8 cellular contexts compared by ENCODE assay signal in the genomic region with DNA sequence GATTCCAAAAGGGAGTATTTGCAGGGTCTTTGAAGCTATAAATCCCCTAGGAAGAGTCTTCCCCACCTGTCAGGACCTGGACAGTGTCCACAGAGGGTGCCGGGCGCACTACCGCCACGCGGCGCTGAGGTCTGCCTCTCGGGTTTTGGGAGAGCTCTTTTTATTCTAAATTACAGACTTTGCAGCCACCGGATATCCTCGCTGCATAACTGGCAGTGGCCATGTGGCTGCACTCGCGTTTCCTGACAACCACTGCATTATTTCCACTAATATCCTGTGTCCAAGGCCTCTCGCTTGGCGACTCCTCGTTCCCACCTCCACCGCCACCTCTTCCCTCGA. TPM values are rescaled to one million over a fixed set of nuclear protein-coding genes. Genes with fewer than 3 reads are reported as not detected.
DNase-seq lines count a peak whose midpoint lies in the region; ATAC-seq and TF ChIP-seq lines count a peak whose summit lies in the region.

No MANE protein-coding gene starts in this region.

- H3K9me3 Mint-ChIP-seq in stimulated activated naive B cell treated with anti-CD40 and anti-IgM and Interleukin-4, amounts not matched to agents 10 μg/mL and 1 μg/mL and 100 μg/mL, for 72 hours = no peaks in the 10 kb centered on the region

- no peaks in the 10 kb centered on the region for H3K9me3 ChIP-seq in colonic mucosa

- peak overlapping the region; percentile 84 for H3K4me3 ChIP-seq in colonic mucosa

- intact Hi-C loops in Right ventricle myocardium inferior (cut with DNase I) (loop anchor here (5.0 to 10.0 kb wide), 2 partner anchors 118 to 241 kb away; no protein-coding TSS in a partner anchor), cardiac septum (cut with DNase I) (loop anchor here (5.0 to 10.0 kb wide), 4 partner anchors 33 to 241 kb away; no protein-coding TSS in a partner anchor), colonic mucosa (cut with DNase I) (no loop called here), left colon (cut with DNase I, micrococcal nuclease) (no loop called here)

- no peaks in the 10 kb centered on the region for H3K27me3 ChIP-seq in colonic mucosa

- H3K27me3 Mint-ChIP-seq in stimulated activated naive B cell treated with anti-CD40 and anti-IgM and Interleukin-4, amounts not matched to agents 10 μg/mL and 1 μg/mL and 100 μg/mL, for 72 hours = no peaks in the 10 kb centered on the region

- peak overlapping the region; percentile 76 for H3K27ac ChIP-seq in RWPE1
- H3K27ac ChIP-seq in colonic mucosa = peak overlapping the region; percentile 58

- DNase-seq in Right ventricle myocardium inferior (ENCODE audit: missing footprints) (peak; percentile 81), cardiac septum (ENCODE audit: low spot score) (no peak), RWPE1 (ENCODE audit: low spot score) (peak; percentile 53), colonic mucosa (peak; percentile 55), left colon (peak; percentile 47 to 60), OCI-M2 (lab: John Stamatoyannopoulos, UW; ENCODE audit: unreplicated experiment) (no peak)
- DNase-seq in stimulated activated naive B cell treated with anti-CD40 and anti-IgM and Interleukin-4, amounts not matched to agents 10 μg/mL and 1 μg/mL and 100 μg/mL, for 72 hours = no peak

- peak overlapping the region; percentile 64 to 77 for H3K9ac ChIP-seq in colonic mucosa (ENCODE audit: low read depth in 2 of 2, low read length in 2 of 2)

- H3K4me1 ChIP-seq in colonic mucosa = peaks cover 5% of the 10 kb centered on the region

- H3K4me3 Mint-ChIP-seq in stimulated activated naive B cell treated with anti-CD40 and anti-IgM and Interleukin-4, amounts not matched to agents 10 μg/mL and 1 μg/mL and 100 μg/mL, for 72 hours = peak overlapping the region; percentile 91 to 96

- H3K27ac Mint-ChIP-seq in stimulated activated naive B cell treated with anti-CD40 and anti-IgM and Interleukin-4, amounts not matched to agents 10 μg/mL and 1 μg/mL and 100 μg/mL, for 72 hours = peak overlapping the region; percentile 90

- 0 out of 2 replicates have a peak, but pooled peaks have one; percentile 23 for TF ChIP-seq CTCF in RWPE1 (conservative IDR thresholded peaks at IDR 0.05; ENCODE audit: low read depth)
- TF ChIP-seq CTCF in colonic mucosa (IDR thresholded peaks at IDR 0.05) = no peak

- H3K36me3 ChIP-seq in colonic mucosa = no peaks in the 10 kb centered on the region

- H3K36me3 Mint-ChIP-seq in stimulated activated naive B cell treated with anti-CD40 and anti-IgM and Interleukin-4, amounts not matched to agents 10 μg/mL and 1 μg/mL and 100 μg/mL, for 72 hours = peaks cover 24 to 28% of the 10 kb centered on the region in 2 donors

- H3K4me1 Mint-ChIP-seq in stimulated activated naive B cell treated with anti-CD40 and anti-IgM and Interleukin-4, amounts not matched to agents 10 μg/mL and 1 μg/mL and 100 μg/mL, for 72 hours = peaks cover 25 to 49% of the 10 kb centered on the region in 2 donors

- POLR2A ChIA-PET in RWPE1 (lab: Yijun Ruan, JAX; ENCODE audit: low non-redundant PET) = interaction anchor here (0.6 to 0.9 kb wide), 3 partner anchors 11 to 97 kb away, joined by 3 to 6 read pairs (median 3); no protein-coding TSS in a partner anchor

- ATAC-seq in Right ventricle myocardium inferior = peak; percentile 57
- ATAC-seq in HG03064 (IDR thresholded peaks at IDR 0.05; ENCODE audit: low read depth, unreplicated experiment) = peak; percentile 8
- ATAC-seq in left colon = peak; percentile 33
- peak; percentile 10 for ATAC-seq in stimulated activated naive B cell treated with anti-CD40 and anti-IgM and Interleukin-4, amounts not matched to agents 10 μg/mL and 1 μg/mL and 100 μg/mL, for 72 hours (replicated peaks)

- CTCF ChIA-PET in RWPE1 (lab: Yijun Ruan, JAX) = interaction anchor here (0.6 to 3.4 kb wide), 4 partner anchors 19 to 120 kb away, joined by 3 to 14 read pairs (median 4); no protein-coding TSS in a partner anchor

RNA-seq across cellular contexts. Expression of a gene that starts 0.6 kb away (rescaled TPM):
- total RNA-seq in Right ventricle myocardium inferior (14.4 TPM), cardiac septum (21.2 TPM), colonic mucosa (1 to 10 TPM; 4.8 to 6.2 TPM), left colon (1 to 10 TPM; 3.6 to 8.0 TPM)

Comparison
In these comparisons a context has a peak if more than half of its experiments do, and no peak if none do; other contexts are left out.
1. DNase-seq: peak in Right ventricle myocardium inferior (single experiment), RWPE1 (single experiment), colonic mucosa (single experiment) and left colon (2 of 2); none in cardiac septum (single experiment), stimulated activated naive B cell treated with anti-CD40 and anti-IgM and Interleukin-4, amounts not matched to agents 10 μg/mL and 1 μg/mL and 100 μg/mL, for 72 hours (single experiment) and OCI-M2 (single experiment).
2. intact Hi-C loops: an anchor here in Right ventricle myocardium inferior (5.0 to 10.0 kb wide) and cardiac septum (5.0 to 10.0 kb wide); none called in colonic mucosa and left colon.
3. Peak in every context shown above with its lines, with median percentiles within 50 percentile points of each other: ATAC-seq.